In the genomic region with DNA sequence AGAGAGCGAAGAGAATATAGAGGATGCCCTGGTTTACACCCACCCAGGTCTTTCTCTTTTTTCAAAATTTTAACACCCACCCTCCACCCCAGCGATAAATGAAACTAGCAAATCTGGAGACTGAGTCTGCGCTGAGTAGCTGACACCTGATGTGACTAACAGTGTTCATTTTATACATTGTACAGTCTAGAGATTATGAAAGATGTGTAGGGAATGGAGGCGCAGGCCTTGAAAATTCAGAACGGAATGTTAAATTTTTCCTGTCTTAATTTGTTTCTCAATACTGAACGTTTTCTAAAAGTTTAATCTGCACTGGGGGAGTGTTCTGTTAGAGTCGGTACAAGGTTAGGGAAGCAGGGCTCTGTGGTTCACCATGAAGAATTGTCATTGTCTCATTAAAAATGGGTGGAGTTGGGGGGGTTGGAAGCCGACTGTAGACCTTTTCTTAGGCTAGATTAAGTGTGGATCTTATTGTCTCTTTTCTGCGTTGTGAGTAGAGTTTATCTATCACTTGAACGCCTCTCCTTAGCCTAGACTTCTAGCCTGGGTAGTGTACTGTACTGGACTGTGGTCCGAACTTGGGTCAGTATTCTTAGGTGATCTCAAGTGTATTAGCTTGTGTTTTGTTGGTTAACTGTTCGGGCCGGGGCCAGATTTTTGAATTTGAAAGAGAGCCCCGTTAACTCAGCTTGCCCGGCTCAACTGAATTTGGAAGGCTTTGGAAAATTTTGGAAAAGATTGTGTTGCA, we compare ENCODE assay signal across 8 cellular contexts. TPM values are rescaled to one million over a fixed set of nuclear protein-coding genes. Genes with fewer than 3 reads are reported as not detected.
DNase-seq lines count a peak whose midpoint lies in the region; ATAC-seq and TF ChIP-seq lines count a peak whose summit lies in the region.

No MANE protein-coding gene starts in this region.

- no peak overlapping the region for H3K4me3 Mint-ChIP-seq in endodermal cell

- ATAC-seq in HG02852 (IDR thresholded peaks at IDR 0.05; ENCODE audit: unreplicated experiment): no peak
- no peak for ATAC-seq in GM19395 (IDR thresholded peaks at IDR 0.05; ENCODE audit: unreplicated experiment)

- no peak for TF ChIP-seq POLR2A in ovary (IDR thresholded peaks at IDR 0.05)

- H3F3A ChIP-seq in OCI-LY1 (ENCODE audit: insufficient read depth, low read length): no peaks in the 10 kb centered on the region

- H3K4me2 ChIP-seq in OCI-LY1 (ENCODE audit: low read length): peak overlapping the region; percentile 64

- no peak overlapping the region for H2AFZ ChIP-seq in OCI-LY1 (ENCODE audit: low read length)

- peaks cover 13% of the 10 kb centered on the region; the same call in 1 of the 2 replicates for H3K36me3 ChIP-seq in OCI-LY1 (ENCODE audit: insufficient read depth, low read length)
- peaks cover 18% of the 10 kb centered on the region for H3K36me3 ChIP-seq in endodermal cell (ENCODE audit: control insufficient read depth, insufficient read depth, low read length)
- H3K36me3 ChIP-seq in ovary: no peaks in the 10 kb centered on the region

- H3K36me3 Mint-ChIP-seq in endodermal cell (ENCODE audit: low read depth): peaks cover 23% of the 10 kb centered on the region

- peak overlapping the region; percentile 96 for H3K27ac ChIP-seq in OCI-LY1 (ENCODE audit: low read depth, low read length, poor library complexity, severe bottlenecking)
- H3K27ac ChIP-seq in endodermal cell (ENCODE audit: low read depth, low read length): no peak overlapping the region
- peak overlapping the region in 1 of 2 donors; percentile 53 for H3K27ac ChIP-seq in ovary

- H3K4me1 Mint-ChIP-seq in endodermal cell: peaks cover 16% of the 10 kb centered on the region

- TF ChIP-seq CTCF in OCI-LY1 (IDR thresholded peaks at IDR 0.05; ENCODE audit: low read length) (no peak), endodermal cell (conservative IDR thresholded peaks at IDR 0.05) (no peak), ovary (IDR thresholded peaks at IDR 0.05) (no peak), GM13977 (IDR thresholded peaks at IDR 0.05; ENCODE audit: extremely low read depth, insufficient read depth, missing control alignments) (no peak)

- 0 out of 2 replicates have a peak, but pooled peaks cover 5% of the 10 kb centered on the region for H3K27me3 ChIP-seq in OCI-LY1 (ENCODE audit: insufficient read depth, low read length)
- H3K27me3 ChIP-seq in endodermal cell (ENCODE audit: control insufficient read depth, insufficient read depth, low read length, poor library complexity, severe bottlenecking): no peaks in the 10 kb centered on the region
- no peaks in the 10 kb centered on the region for H3K27me3 ChIP-seq in ovary

- H3K9me3 ChIP-seq in OCI-LY1 (ENCODE audit: low read length): no peaks in the 10 kb centered on the region
- H3K9me3 ChIP-seq in endodermal cell (ENCODE audit: control insufficient read depth, low read length): peaks cover 4% of the 10 kb centered on the region
- H3K9me3 ChIP-seq in ovary: no peaks in the 10 kb centered on the region

- TF ChIP-seq EP300 in ovary (IDR thresholded peaks at IDR 0.05): no peak

- no peaks in the 10 kb centered on the region for H3K9me3 Mint-ChIP-seq in endodermal cell

- intact Hi-C loops in ovary (cut with DNase I): loop anchor here in 2 of 4 donors (5.0 to 10.0 kb wide), 2 partner anchors 135 to 282 kb away; no protein-coding TSS in a partner anchor

- DNase-seq in G401 (ENCODE audit: low spot score): peak; percentile 45
- DNase-seq in endodermal cell: no peak
- DNase-seq in ovary: no peak
- no peak for DNase-seq in islet precursor cell
- no peak for DNase-seq in GM13977 (ENCODE audit: low spot score)

- peaks cover 8% of the 10 kb centered on the region for H3K27me3 Mint-ChIP-seq in endodermal cell (ENCODE audit: insufficient read depth)

- H3K4me1 ChIP-seq in OCI-LY1 (ENCODE audit: insufficient read depth, low read length, severe bottlenecking) (peaks cover 38% of the 10 kb centered on the region), endodermal cell (ENCODE audit: control insufficient read depth, insufficient read depth, low read length) (peaks cover 7% of the 10 kb centered on the region), ovary (ENCODE audit: insufficient read depth) (peaks cover 17% of the 10 kb centered on the region)

- no peaks in the 10 kb centered on the region for H3K9me2 ChIP-seq in OCI-LY1 (ENCODE audit: low read depth, low read length)

- in situ Hi-C loops in G401 (cut with HindIII; ENCODE audit: low sequenced_read_pairs): no loop called here
- in situ Hi-C loops in GM13977 (cut with MboI; ENCODE audit: low pct_unique_long_range_greater_than_20kb, low sequenced_read_pairs, unreplicated experiment): no loop called here

- no peak overlapping the region for H3K27ac Mint-ChIP-seq in endodermal cell

- peaks cover 40% of the 10 kb centered on the region for H3K79me2 ChIP-seq in OCI-LY1 (ENCODE audit: insufficient read depth, low read length)

- H3K9ac ChIP-seq in OCI-LY1 (ENCODE audit: low read length): peak overlapping the region; percentile 69
- H3K9ac ChIP-seq in endodermal cell (ENCODE audit: extremely low read depth, low read length, poor library complexity, severe bottlenecking): peak overlapping the region; percentile 88

- H3K4me3 ChIP-seq in OCI-LY1 (ENCODE audit: low read depth, low read length, poor library complexity, severe bottlenecking) (peak overlapping the region; percentile 69), endodermal cell (ENCODE audit: low read length) (peak overlapping the region; percentile 95), ovary (peak overlapping the region; percentile 78)

- no peaks in the 10 kb centered on the region for H4K20me1 ChIP-seq in OCI-LY1 (ENCODE audit: insufficient read depth, low read length)

- 15 to 17% methylated on average over 7 to 15 of the region's 15 CpGs for WGBS in endodermal cell (ENCODE audit: insufficient coverage in 1 of 2, insufficient read length in 1 of 2), 2 experiments
- 5 to 9% (median 8%) methylated on average over 15 of the region's 15 CpGs for WGBS in ovary, 3 donors

RNA-seq across cellular contexts. Expression of a gene that starts 1.9 kb away (rescaled TPM):
- 47.3 and 70.8 TPM in 2 replicates for total RNA-seq in G401 (2014; rRNA removed; shearing (Covaris generic))
- total RNA-seq in endodermal cell: 100 to 1,000 TPM; 130 to 142 TPM
- polyA plus RNA-seq in endodermal cell (2013, experiment 1 of 2): 156 TPM
- polyA plus RNA-seq in endodermal cell (2013, experiment 2 of 2): 139 TPM
- total RNA-seq in ovary: 10 to 100 TPM; 38.4 to 60.9 (median 49.7) TPM
- 10 to 100 TPM; 23.9 to 55.5 TPM for polyA plus RNA-seq in ovary
